ENCODE assay signal across 9 cellular contexts in the genomic region with DNA sequence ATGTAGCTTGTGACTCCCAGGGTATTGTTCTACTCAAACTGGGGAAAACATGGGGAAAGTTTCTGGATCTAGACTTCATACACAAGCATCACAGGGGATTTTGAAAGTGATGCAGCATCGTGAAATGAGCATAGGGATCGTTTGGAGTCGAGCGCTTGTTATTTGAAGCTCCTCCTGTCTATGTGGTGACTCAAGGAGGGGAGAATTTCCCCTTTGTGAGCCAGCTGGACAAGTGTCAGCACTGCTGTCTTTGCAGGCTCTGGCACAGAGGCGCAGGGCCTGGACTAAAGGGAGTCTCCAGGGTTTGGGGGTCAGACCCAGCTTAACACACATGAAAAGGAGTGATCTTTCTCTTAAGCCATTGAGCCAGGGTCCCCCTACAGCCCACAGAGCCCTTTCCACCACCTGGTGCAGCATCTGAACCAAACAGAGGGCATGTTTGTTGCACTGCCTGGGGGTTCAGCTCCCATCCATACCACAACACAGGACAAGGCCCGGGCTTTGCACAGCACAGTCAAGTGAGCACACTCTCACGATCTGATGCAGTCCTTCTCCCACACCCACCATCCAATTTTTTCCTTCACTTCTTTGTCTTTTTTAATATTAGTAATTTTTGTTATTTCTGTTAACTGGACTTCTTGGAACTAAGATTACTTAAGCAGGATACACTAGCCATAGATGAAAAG. TPM values are rescaled to one million over a fixed set of nuclear protein-coding genes. Genes with fewer than 3 reads are reported as not detected.
A peak's percentile ranks its signal among the peaks of the same experiment; 100 is the strongest.
DNase-seq lines count a peak whose midpoint lies in the region; ATAC-seq and TF ChIP-seq lines count a peak whose summit lies in the region.
"Had no signal": no experiment of that assay in that cellular context is flagged by ENCODE, and none has a peak within 500 bp of the region (broad histone marks: within the 10 kb centered on the region; RNA-seq: fewer than 3 reads in every experiment).

No MANE protein-coding gene starts in this region.

- H3K9me3 ChIP-seq in PC-3 (ENCODE audit: low read length), result no peaks in the 10 kb centered on the region
- H3K9me3 ChIP-seq in effector memory CD4-positive, alpha-beta T cell (ENCODE audit: control insufficient read depth, low read length), result no peaks in the 10 kb centered on the region
- H3K9me3 ChIP-seq in naive thymus-derived CD4-positive, alpha-beta T cell (ENCODE audit: control insufficient read depth in 2 of 3, low read length in 3 of 3), result no peaks in the 10 kb centered on the region

- no peaks in the 10 kb centered on the region for H3K79me2 ChIP-seq in PC-3 (ENCODE audit: low read length)

- peak overlapping the region in 4 of 10 donors; percentile 24 to 47 (median 46) for H3K4me3 Mint-ChIP-seq in naive thymus-derived CD4-positive, alpha-beta T cell

- H3K9me2 ChIP-seq in PC-3 (replicated peaks; ENCODE audit: low read length), result no peaks in the 10 kb centered on the region

- POLR2A ChIA-PET in PC-3 (lab: Charles Lee; ENCODE audit: unreplicated experiment), result interaction anchor here (0.6 kb wide), 1 partner anchor 57 kb away, joined by 3 read pairs; no protein-coding TSS in a partner anchor
- POLR2A ChIA-PET in naive thymus-derived CD4-positive, alpha-beta T cell (lab: Charles Lee), result interaction anchor here (1.1 to 6.8 kb wide), 11 partner anchors 8 to 61 kb away, joined by 3 to 88 read pairs (median 9); a partner anchor contains a TSS

- peak overlapping the region; percentile 46 to 89 (median 79) for H3K27ac Mint-ChIP-seq in naive thymus-derived CD4-positive, alpha-beta T cell

- DNase-seq in AG09309 (ENCODE audit: low read depth) (peak; percentile 81), PC-3 (peak; percentile 46), cerebellum (ENCODE audit: low spot score) (no peak), RPMI8226 (no peak)
- DNase-seq in effector memory CD4-positive, alpha-beta T cell, result no peak
- no peak for DNase-seq in naive thymus-derived CD4-positive, alpha-beta T cell
- no peak for DNase-seq in activated CD4-positive, alpha-beta T cell treated with anti-CD3 and anti-CD28 coated beads, Interleukin-2, amount 50 U/mL, for 48 hours

- intact Hi-C loops in PC-3 (cut with micrococcal nuclease), result no loop called here
- intact Hi-C loops in naive thymus-derived CD4-positive, alpha-beta T cell (cut with micrococcal nuclease), result no loop called here

- H3K27me3 ChIP-seq in PC-3 (ENCODE audit: low read length), result no peaks in the 10 kb centered on the region
- H3K27me3 ChIP-seq in effector memory CD4-positive, alpha-beta T cell (replicated peaks; ENCODE audit: control insufficient read depth, insufficient read depth, low read length, poor library complexity, severe bottlenecking), result no peaks in the 10 kb centered on the region
- H3K27me3 ChIP-seq in naive thymus-derived CD4-positive, alpha-beta T cell (ENCODE audit: control insufficient read depth in 2 of 2, insufficient read depth in 2 of 2, low read length in 2 of 2), result no peaks in the 10 kb centered on the region

- no peak for TF ChIP-seq CTCF in AG09309 (IDR thresholded peaks at IDR 0.05; ENCODE audit: control insufficient read depth, insufficient read depth, low read depth, low read length, missing control alignments)
- no peak for TF ChIP-seq CTCF in PC-3 (conservative IDR thresholded peaks at IDR 0.05; ENCODE audit: low read depth, low read length)

- H3K27ac ChIP-seq in PC-3 (ENCODE audit: low read length), result no peak overlapping the region
- H3K27ac ChIP-seq in effector memory CD4-positive, alpha-beta T cell (ENCODE audit: insufficient read depth, low read length, poor library complexity, severe bottlenecking), result peak overlapping the region; percentile 63
- peak overlapping the region; percentile 67 for H3K27ac ChIP-seq in naive thymus-derived CD4-positive, alpha-beta T cell (ENCODE audit: low read depth, low read length)

- no TSS peak for BruUV-seq in PC-3 (replicated peaks; lab: Mats Ljungman, UMichigan)

- peaks cover 66 to 99% (median 88%) of the 10 kb centered on the region in 7 donors for H3K4me1 Mint-ChIP-seq in naive thymus-derived CD4-positive, alpha-beta T cell

- H3K4me3 ChIP-seq in AG09309 (ENCODE audit: control insufficient read depth, low read depth, low read length), result no peak overlapping the region
- H3K4me3 ChIP-seq in PC-3 (ENCODE audit: low read length), result no peak overlapping the region
- H3K4me3 ChIP-seq in effector memory CD4-positive, alpha-beta T cell (ENCODE audit: insufficient read depth, low read depth, low read length, poor library complexity, severe bottlenecking), result no peak overlapping the region
- H3K4me3 ChIP-seq in naive thymus-derived CD4-positive, alpha-beta T cell (ENCODE audit: low read length), result no peak overlapping the region
- H3K4me3 ChIP-seq: K562 had no signal

- peaks cover 0 to 29% (median 17%) of the 10 kb centered on the region in 5 donors for H3K36me3 Mint-ChIP-seq in naive thymus-derived CD4-positive, alpha-beta T cell

- no peaks in the 10 kb centered on the region for H3K9me3 Mint-ChIP-seq in naive thymus-derived CD4-positive, alpha-beta T cell

- H3K36me3 ChIP-seq in PC-3 (ENCODE audit: low read depth, low read length), result no peaks in the 10 kb centered on the region
- peaks cover 5% of the 10 kb centered on the region for H3K36me3 ChIP-seq in effector memory CD4-positive, alpha-beta T cell (ENCODE audit: control insufficient read depth, insufficient read depth, low read length)
- peaks cover 0 to 4% (median 0%) of the 10 kb centered on the region in 3 experiments for H3K36me3 ChIP-seq in naive thymus-derived CD4-positive, alpha-beta T cell (ENCODE audit: control insufficient read depth in 2 of 3, insufficient read depth in 3 of 3, low read length in 3 of 3)

- no peaks in the 10 kb centered on the region for H3K27me3 Mint-ChIP-seq in naive thymus-derived CD4-positive, alpha-beta T cell

- ATAC-seq in PC-3 (peak; percentile 89), GM18520 (IDR thresholded peaks at IDR 0.05; ENCODE audit: unreplicated experiment) (no peak)
- ATAC-seq in naive thymus-derived CD4-positive, alpha-beta T cell, result peak; percentile 41
- ATAC-seq: K562 had no signal

- H3K9ac ChIP-seq in PC-3 (ENCODE audit: low read length), result no peak overlapping the region

- no peaks in the 10 kb centered on the region for H3F3A ChIP-seq in PC-3 (ENCODE audit: low read length, unreplicated experiment)

- H3K4me2 ChIP-seq in PC-3 (ENCODE audit: low read length), result no peak overlapping the region; the same call in 1 of the 2 replicates

- CTCF ChIA-PET in PC-3 (lab: Charles Lee), result interaction anchor here (0.6 kb wide), 1 partner anchor 345 kb away, joined by 3 read pairs; no protein-coding TSS in a partner anchor
- CTCF ChIA-PET in naive thymus-derived CD4-positive, alpha-beta T cell (lab: Charles Lee), result interaction anchor here (0.6 to 3.6 kb wide), 10 partner anchors 10 to 50 kb away, joined by 3 to 27 read pairs (median 5); a partner anchor contains a TSS

- no peak overlapping the region for H2AFZ ChIP-seq in PC-3 (ENCODE audit: low read length)

- peaks cover 5% of the 10 kb centered on the region; the same call in 1 of the 2 replicates for H3K4me1 ChIP-seq in PC-3 (ENCODE audit: insufficient read depth, low read length)
- H3K4me1 ChIP-seq in effector memory CD4-positive, alpha-beta T cell (ENCODE audit: control insufficient read depth, insufficient read depth, low read length, poor library complexity, severe bottlenecking), result peaks cover 64% of the 10 kb centered on the region
- peaks cover 67 to 91% of the 10 kb centered on the region in 2 donors for H3K4me1 ChIP-seq in naive thymus-derived CD4-positive, alpha-beta T cell (ENCODE audit: control insufficient read depth in 2 of 2, insufficient read depth in 2 of 2, low read length in 2 of 2)

- no peaks in the 10 kb centered on the region for H4K20me1 ChIP-seq in PC-3 (ENCODE audit: low read length)

RNA-seq across cellular contexts. Expression of a gene that starts 50.9 kb away (rescaled TPM):
- total RNA-seq in PC-3 (2014; rRNA removed) (21.1 and 23.1 TPM in 2 replicates), cerebellum (2.4 TPM)
- total RNA-seq in naive thymus-derived CD4-positive, alpha-beta T cell, result 100 to 1,000 TPM; 118 to 632 (median 549) TPM
- polyA plus RNA-seq in naive thymus-derived CD4-positive, alpha-beta T cell, result 100 to 1,000 TPM; 148 to 174 TPM

Comparison
In these comparisons a context has a peak if more than half of its experiments do, and no peak if none do; other contexts are left out.
1. DNase-seq: peak in AG09309 (single experiment) and PC-3 (single experiment); none in effector memory CD4-positive, alpha-beta T cell (0 of 3), naive thymus-derived CD4-positive, alpha-beta T cell (0 of 9), cerebellum (single experiment), RPMI8226 (single experiment) and activated CD4-positive, alpha-beta T cell treated with anti-CD3 and anti-CD28 coated beads, Interleukin-2, amount 50 U/mL, for 48 hours (0 of 2).